ENCODE assay signal across 1 cellular context in genomic region chr6:37025621-37026466, GRCh38.
TF ChIP-seq lines count a peak whose summit lies in the region.

No MANE protein-coding gene starts in this region.

TF ChIP-seq in A549, 52 proteins besides CTCF, POLR2A, EP300 and RAD21 (continued from another document):
- TF ChIP-seq FOXS1 (CRISPR knock-in tag; IDR thresholded peaks at IDR 0.05) (no peak), HMGXB4 (CRISPR knock-in tag; IDR thresholded peaks at IDR 0.05; ENCODE audit: borderline replicate concordance) (no peak), ATOH8 (CRISPR knock-in tag; IDR thresholded peaks at IDR 0.05; ENCODE audit: low read depth) (no peak)
TF ChIP-seq in A549: peak in this region for 0.
